Comparison of ENCODE assay signal across 8 cellular contexts in genomic region chr11:67615455-67616430, GRCh38. TPM values are rescaled to one million over a fixed set of nuclear protein-coding genes. Genes with fewer than 3 reads are reported as not detected.
DNase-seq lines count a peak whose midpoint lies in the region; ATAC-seq and TF ChIP-seq lines count a peak whose summit lies in the region.

No MANE protein-coding gene starts in this region.

- TF ChIP-seq CTCF in heart left ventricle (IDR thresholded peaks at IDR 0.05): peak; percentile 19 to 56 (median 38)

- DNase-seq in NOMO-1 (lab: John Stamatoyannopoulos, UW; ENCODE audit: unreplicated experiment in 2 of 2) (peak; percentile 39 to 67), NOMO-1 treated with dmso at 0.1 percent for 144 hours (lab: John Stamatoyannopoulos, UW; ENCODE audit: unreplicated experiment) (no peak), NCI-H510A treated with DMSO at 0.1 percent for 48 hours (lab: John Stamatoyannopoulos, UW) (peak; percentile 25), activated T-cell treated with anti-CD3 and anti-CD28 coated beads for 48 hours (ENCODE audit: low read depth) (peak; percentile 71), heart left ventricle (peak in 3 of 5 donors; percentile 38 to 69 (median 67)), activated gamma-delta T cell treated with Interleukin-2 at 50 U/mL for 16 hours (no peak)
- peak; percentile 72 to 73 for DNase-seq in stimulated activated CD4-positive, alpha-beta T cell treated with anti-CD3 and anti-CD28 coated beads, Interleukin-2, amount 100 ng/mL, for 48 hours

- intact Hi-C loops in heart left ventricle (cut with DNase I): no loop called here

- no peak for TF ChIP-seq POLR2A in heart left ventricle (IDR thresholded peaks at IDR 0.05)

- peaks cover 0 to 15% (median 0%) of the 10 kb centered on the region in 9 donors for H3K27me3 ChIP-seq in heart left ventricle

- H3K4me3 ChIP-seq in heart left ventricle: no peak overlapping the region

- H3K36me3 ChIP-seq in heart left ventricle: peaks cover 0 to 27% (median 22%) of the 10 kb centered on the region in 9 donors

- WGBS in heart left ventricle, 4 donors: 30 to 60% (median 48%) methylated on average over 30 to 37 of the region's 37 CpGs

- ATAC-seq in heart left ventricle (peak; percentile 5 to 49 (median 24)), HG03520 (IDR thresholded peaks at IDR 0.05; ENCODE audit: unreplicated experiment) (no peak)

- H3K4me1 ChIP-seq in heart left ventricle: peaks cover 0 to 38% (median 12%) of the 10 kb centered on the region in 12 donors

- peak overlapping the region in 1 of 12 donors; percentile 29 for H3K27ac ChIP-seq in heart left ventricle

- H3K9me3 ChIP-seq in heart left ventricle: no peaks in the 10 kb centered on the region

RNA-seq across cellular contexts. Expression of gene NDUFV1, which starts 9.0 kb away (rescaled TPM):
- total RNA-seq in heart left ventricle: 100 to 1,000 TPM; 340 to 897 (median 583) TPM
- 100 to 1,000 TPM; 342 to 401 TPM for polyA plus RNA-seq in heart left ventricle

RNA-seq across cellular contexts. Expression of gene NUDT8, which starts 14.0 kb away (rescaled TPM):
- total RNA-seq in heart left ventricle: 10 to 100 TPM; 35.6 to 85.1 (median 49.3) TPM
- 100 to 1,000 TPM in 1 of 2 donors, 10 to 100 TPM in 1; 29.1 to 110 TPM for polyA plus RNA-seq in heart left ventricle

RNA-seq across cellular contexts. Expression of gene TBX10, which starts 23.8 kb away (rescaled TPM):
- under 1 TPM in 1 of 9 donors, not detected in 8; 0.30 TPM for total RNA-seq in heart left ventricle
- polyA plus RNA-seq in heart left ventricle: under 1 TPM in 1 of 2 donors, not detected in 1; 0.11 TPM

RNA-seq across cellular contexts. Expression of gene GSTP1, which starts 32.1 kb away (rescaled TPM):
- total RNA-seq in heart left ventricle: 100 to 1,000 TPM; 294 to 830 (median 341) TPM
- 100 to 1,000 TPM; 549 to 576 TPM for polyA plus RNA-seq in heart left ventricle

RNA-seq across cellular contexts. Expression of gene ACY3, which starts 34.8 kb away (rescaled TPM):
- not detected for total RNA-seq in heart left ventricle
- not detected for polyA plus RNA-seq in heart left ventricle

Comparison
In these comparisons a context has a peak if more than half of its experiments do, and no peak if none do; other contexts are left out.
1. DNase-seq: peak in NOMO-1 (2 of 2), NCI-H510A treated with DMSO at 0.1 percent for 48 hours (single experiment), activated T-cell treated with anti-CD3 and anti-CD28 coated beads for 48 hours (single experiment), heart left ventricle (3 of 5) and stimulated activated CD4-positive, alpha-beta T cell treated with anti-CD3 and anti-CD28 coated beads, Interleukin-2, amount 100 ng/mL, for 48 hours (2 of 2); none in NOMO-1 treated with dmso at 0.1 percent for 144 hours (single experiment) and activated gamma-delta T cell treated with Interleukin-2 at 50 U/mL for 16 hours (single experiment).